Comparison of ENCODE assay signal across 3 cellular contexts in the genomic region with DNA sequence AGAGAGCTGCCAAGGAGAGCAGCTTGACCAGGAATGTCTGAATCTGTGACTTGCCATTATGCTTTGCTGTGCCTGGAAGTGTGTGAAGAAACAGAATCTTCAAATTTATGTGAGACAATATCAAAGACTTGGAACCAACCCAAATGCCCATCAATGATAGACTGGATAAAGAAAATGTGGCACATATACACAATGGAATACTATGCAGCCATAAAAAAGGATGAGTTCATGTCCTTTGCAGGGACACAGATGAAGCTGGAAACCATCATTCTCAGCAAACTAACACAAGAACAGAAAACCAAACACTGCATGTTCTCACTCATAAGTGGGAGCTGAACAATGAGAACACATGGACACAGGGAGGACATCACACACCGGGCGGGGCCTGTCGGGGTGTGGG. TPM values are rescaled to one million over a fixed set of nuclear protein-coding genes. Genes with fewer than 3 reads are reported as not detected.
"Had no signal": no experiment of that assay in that cellular context is flagged by ENCODE, and none has a peak within 500 bp of the region (broad histone marks: within the 10 kb centered on the region; RNA-seq: fewer than 3 reads in every experiment).

No MANE protein-coding gene starts in this region.

RNA-seq across cellular contexts. Expression of gene NOS1AP, which starts 15.5 kb away (rescaled TPM):
- total RNA-seq: naive thymus-derived CD8-positive, alpha-beta T cell; osteoblast had no signal
- polyA plus RNA-seq: naive thymus-derived CD8-positive, alpha-beta T cell had no signal

RNA-seq across cellular contexts. Expression of gene OLFML2B, which starts 30.3 kb away (rescaled TPM):
- total RNA-seq: natural killer cell treated with Interleukin-12 subunit alpha and Interleukin-12 subunit beta and Interleukin-15 and Interleukin-18, amount 100 ng/mL, for 72 hours had no signal
